ENCODE assay signal across 8 cellular contexts in the genomic region with DNA sequence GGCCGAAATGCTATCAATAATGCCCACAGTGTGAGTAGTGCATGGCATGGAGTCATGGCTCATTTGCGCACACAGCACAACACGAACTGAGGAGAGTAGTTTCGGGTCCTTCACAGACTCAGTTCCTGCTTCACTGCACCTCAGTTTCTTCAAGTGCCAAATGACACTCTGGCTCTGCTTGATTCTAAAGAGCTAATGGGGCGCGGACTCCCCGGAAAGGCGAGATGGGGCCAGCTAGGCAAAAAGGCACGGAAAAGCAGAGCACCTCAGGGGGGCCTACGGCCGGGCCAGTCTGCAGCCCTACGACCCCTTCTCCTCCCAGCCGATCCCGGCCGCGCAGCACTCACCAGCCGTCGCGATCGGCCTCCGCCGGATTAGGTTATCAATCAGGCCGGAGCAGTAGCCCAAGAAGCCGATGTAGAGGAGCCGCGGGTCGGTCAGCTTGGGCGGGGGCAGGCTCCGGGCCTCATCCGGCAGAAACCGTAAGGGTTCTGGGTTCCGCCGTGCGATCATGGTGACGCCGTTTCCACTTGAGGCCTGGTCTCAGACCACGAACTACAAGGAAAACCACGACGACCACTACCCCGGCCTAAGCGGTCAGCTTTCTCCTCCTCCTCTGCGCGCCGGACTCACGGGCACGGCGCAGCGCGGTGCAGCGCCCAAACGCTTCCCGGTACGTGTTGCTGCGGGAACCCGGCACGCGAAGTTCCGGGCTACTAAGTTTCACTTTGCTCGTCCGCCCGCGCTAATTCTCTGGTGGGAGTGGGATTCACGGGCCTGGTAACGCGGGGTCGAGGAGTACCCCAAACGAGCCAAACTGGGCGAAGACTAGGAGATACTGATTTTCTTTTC. TPM values are rescaled to one million over a fixed set of nuclear protein-coding genes. Genes with fewer than 3 reads are reported as not detected.
DNase-seq lines count a peak whose midpoint lies in the region; ATAC-seq and TF ChIP-seq lines count a peak whose summit lies in the region.

Gene NDUFC2, minus strand, starts transcription at position 631 of the 852 bp plus-strand sequence. Its CDS starts 118 bp downstream, at position 513.

- no peak within 1 kb of the TSS for H4K8ac ChIP-seq in H9 (replicated peaks; ENCODE audit: insufficient read length, low read depth, low read length)

- no peak within 1 kb of the TSS for H3K56ac ChIP-seq in H9 (ENCODE audit: insufficient read length, low read depth, low read length)

- H2AK5ac ChIP-seq in H9 (ENCODE audit: insufficient read length, low read length): no peak within 1 kb of the TSS

- H2BK15ac ChIP-seq in H9 (ENCODE audit: low read depth, low read length): no peak within 1 kb of the TSS

- H3K23me2 ChIP-seq in H9 (ENCODE audit: insufficient read length, low read depth, low read length, poor library complexity, severe bottlenecking): peaks cover 8% of the 10 kb centered on the region

- peak within 1 kb of the TSS; percentile 64 for H4K5ac ChIP-seq in H9 (ENCODE audit: insufficient read length, low read depth, low read length)

- H3K4me3 ChIP-seq in MM.1S (ENCODE audit: low read length) (peak within 1 kb of the TSS; percentile 92), suprapubic skin (peak within 1 kb of the TSS; percentile 95)

- H3K18ac ChIP-seq in H9 (ENCODE audit: insufficient read length, low read depth, low read length): peak within 1 kb of the TSS; percentile 74

- H4K20me1 ChIP-seq in H9 (ENCODE audit: control insufficient read depth, insufficient read depth, insufficient read length) (no peaks in the 10 kb centered on the region), MM.1S (ENCODE audit: insufficient read depth, low read length) (no peaks in the 10 kb centered on the region)

- no peaks in the 10 kb centered on the region for H3K36me3 ChIP-seq in MM.1S (replicated peaks; ENCODE audit: insufficient read depth, low read length)
- no peaks in the 10 kb centered on the region for H3K36me3 ChIP-seq in suprapubic skin

- H3K23ac ChIP-seq in H9 (ENCODE audit: insufficient read length, low read depth, low read length): no peak within 1 kb of the TSS

- WGBS in H9 (ENCODE audit: extremely low coverage, insufficient read length, low lambda C conversion rate): no CpG with 5 or more reads among the region's 68 CpGs
- under 1% methylated on average over 26 of the region's 68 CpGs for WGBS in suprapubic skin

- H3K9me3 Mint-ChIP-seq in H9: no peaks in the 10 kb centered on the region; a peak in 1 of 5 replicates
- no peaks in the 10 kb centered on the region for H3K9me3 Mint-ChIP-seq in activated naive CD4-positive, alpha-beta T cell treated with anti-CD3 and anti-CD28 coated beads, Interleukin-2, amount 50 U/mL, for 72 hours

- no peaks in the 10 kb centered on the region for H3K9me2 ChIP-seq in MM.1S (replicated peaks; ENCODE audit: insufficient read depth, low read length)

- no peaks in the 10 kb centered on the region for H3K27me3 ChIP-seq in H9 (ENCODE audit: insufficient read depth, low read length)
- H3K27me3 ChIP-seq in MM.1S (replicated peaks; ENCODE audit: insufficient read depth, low read length): no peaks in the 10 kb centered on the region
- H3K27me3 ChIP-seq in suprapubic skin: no peaks in the 10 kb centered on the region

- TF ChIP-seq CTCF in H9 (conservative IDR thresholded peaks at IDR 0.05) (no peak), MM.1S (IDR thresholded peaks at IDR 0.05; ENCODE audit: low read length) (no peak), omental fat pad (IDR thresholded peaks at IDR 0.05) (no peak), suprapubic skin (IDR thresholded peaks at IDR 0.05) (no peak)

- H3K4ac ChIP-seq in H9 (ENCODE audit: low read depth, low read length): no peak within 1 kb of the TSS

- peaks cover 10% of the 10 kb centered on the region for H3K27me3 Mint-ChIP-seq in H9 (ENCODE audit: low read depth)

- H4K91ac ChIP-seq in H9 (ENCODE audit: insufficient read length, low read depth, low read length): no peak within 1 kb of the TSS

- peak in 1 of 2 donors; percentile 57 for TF ChIP-seq POLR2A in suprapubic skin (IDR thresholded peaks at IDR 0.05)

- DNase-seq in GDM1 (lab: John Stamatoyannopoulos, UW): peak; percentile 62
- peak; percentile 70 for DNase-seq in H9
- DNase-seq in MM.1S: peak; percentile 79
- DNase-seq in activated naive CD4-positive, alpha-beta T cell treated with anti-CD3 and anti-CD28 coated beads, Interleukin-2, amount 50 U/mL, for 72 hours (ENCODE audit: low spot score in 2 of 2): peak; percentile 69 to 75
- peak; percentile 77 for DNase-seq in glomerular visceral epithelial cell (ENCODE audit: extremely low spot score)
- DNase-seq in omental fat pad (ENCODE audit: low spot score): peak; percentile 39
- peak; percentile 78 to 89 for DNase-seq in suprapubic skin (ENCODE audit: low spot score in 2 of 2)

- H3K4me3 Mint-ChIP-seq in H9: peak within 1 kb of the TSS; percentile 91 to 92

- H3K4me2 ChIP-seq in H9 (ENCODE audit: insufficient read depth, insufficient read length, low read length) (peak within 1 kb of the TSS; percentile 100), MM.1S (ENCODE audit: low read depth, low read length) (peak within 1 kb of the TSS; percentile 76)

- no peak within 1 kb of the TSS for H3T11ph ChIP-seq in H9 (ENCODE audit: low read length)

- H3K36me3 Mint-ChIP-seq in H9 (ENCODE audit: insufficient read depth in 1 of 3, low read depth in 3 of 3): peaks cover 0 to 8% (median 4%) of the 10 kb centered on the region in 3 experiments; a peak in 4 of 7 replicates
- H3K36me3 Mint-ChIP-seq in activated naive CD4-positive, alpha-beta T cell treated with anti-CD3 and anti-CD28 coated beads, Interleukin-2, amount 50 U/mL, for 72 hours: peaks cover 5 to 6% of the 10 kb centered on the region in 2 donors

- H2BK5ac ChIP-seq in H9 (ENCODE audit: insufficient read length, low read length): no peak within 1 kb of the TSS

- no peaks in the 10 kb centered on the region for H3K79me1 ChIP-seq in H9 (ENCODE audit: insufficient read depth, low read depth, low read length, poor library complexity, severe bottlenecking)

- H3K27ac ChIP-seq in H9 (ENCODE audit: insufficient read length, low read depth, low read length) (peak within 1 kb of the TSS; percentile 1), MM.1S (ENCODE audit: low read length) (peak within 1 kb of the TSS; percentile 60; the same call in 1 of the 2 replicates), suprapubic skin (peak within 1 kb of the TSS; percentile 88)

- H2BK12ac ChIP-seq in H9 (ENCODE audit: insufficient read length, low read depth, low read length): no peak within 1 kb of the TSS

- peak within 1 kb of the TSS; percentile 82 for H3K14ac ChIP-seq in H9 (ENCODE audit: insufficient read depth, low read length)

- peaks cover 11 to 16% of the 10 kb centered on the region in 2 experiments for H3K4me1 Mint-ChIP-seq in H9

- H2BK120ac ChIP-seq in H9 (ENCODE audit: low read depth, low read length, poor library complexity, severe bottlenecking): no peak within 1 kb of the TSS

- H3K9me3 ChIP-seq in H9 (ENCODE audit: control insufficient read depth, low read depth, low read length) (no peaks in the 10 kb centered on the region), MM.1S (replicated peaks; ENCODE audit: insufficient read depth, low read length) (no peaks in the 10 kb centered on the region), suprapubic skin (no peaks in the 10 kb centered on the region)

- H3K4me1 ChIP-seq in H9 (ENCODE audit: insufficient read depth, low read length) (no peaks in the 10 kb centered on the region), MM.1S (ENCODE audit: low read length) (peaks cover 8% of the 10 kb centered on the region), suprapubic skin (peaks cover 44% of the 10 kb centered on the region)

- H3F3A ChIP-seq in MM.1S (ENCODE audit: insufficient read depth, low read length): no peaks in the 10 kb centered on the region

- H3K9ac ChIP-seq in H9 (ENCODE audit: extremely low read depth, insufficient read length, low read length): peak within 1 kb of the TSS; percentile 87
- H3K9ac ChIP-seq in MM.1S (ENCODE audit: low read length): peak within 1 kb of the TSS; percentile 90

- H2AFZ ChIP-seq in H9 (ENCODE audit: low read length) (peak within 1 kb of the TSS; percentile 45), MM.1S (ENCODE audit: low read length) (peak within 1 kb of the TSS; percentile 88)

- H3K79me2 ChIP-seq in H9 (ENCODE audit: insufficient read depth, low read length) (peaks cover 17% of the 10 kb centered on the region; the same call in 1 of the 2 replicates), MM.1S (ENCODE audit: low read length) (peaks cover 53% of the 10 kb centered on the region)

- ATAC-seq in SK-N-SH treated with all-trans-retinoic acid at 6 μM for 48 hours (peak; percentile 94), omental fat pad (ENCODE audit: low FRiP score) (peak; percentile 96)
- ATAC-seq in activated naive CD4-positive, alpha-beta T cell treated with anti-CD3 and anti-CD28 coated beads, Interleukin-2, amount 50 U/mL, for 72 hours: peak; percentile 85

- H2BK20ac ChIP-seq in H9 (ENCODE audit: low read depth, low read length, poor library complexity, severe bottlenecking): no peak within 1 kb of the TSS

- peak within 1 kb of the TSS; percentile 48 to 97 (median 94); a peak in 5 of 7 replicates for H3K27ac Mint-ChIP-seq in H9
- H3K27ac Mint-ChIP-seq in activated naive CD4-positive, alpha-beta T cell treated with anti-CD3 and anti-CD28 coated beads, Interleukin-2, amount 50 U/mL, for 72 hours: peak within 1 kb of the TSS; percentile 87 to 90

- TF ChIP-seq EP300 in suprapubic skin (IDR thresholded peaks at IDR 0.05): no peak

TF ChIP-seq in SK-N-SH treated with all-trans-retinoic acid at 6 μM for 48 hours, 23 proteins besides CTCF, POLR2A, EP300 and RAD21 (continues in another document):
- TF ChIP-seq OSR1 (CRISPR knock-in tag; IDR thresholded peaks at IDR 0.05) (no peak), ZNF70 (CRISPR knock-in tag; IDR thresholded peaks at IDR 0.05) (no peak), POU6F1 (CRISPR knock-in tag; IDR thresholded peaks at IDR 0.05; ENCODE audit: borderline replicate concordance, low read depth) (0 out of 2 replicates have a peak, but pooled peaks have one; percentile 10), SNAI2 (CRISPR knock-in tag; IDR thresholded peaks at IDR 0.05) (no peak)

RNA-seq across cellular contexts. Expression of gene NDUFC2, which starts in this region (rescaled TPM):
- total RNA-seq in H9 (2021): 247 and 260 TPM in 2 replicates
- 100 to 1,000 TPM in 1 of 2 donors, 10 to 100 TPM in 1; 64.6 to 178 TPM for total RNA-seq in activated naive CD4-positive, alpha-beta T cell treated with anti-CD3 and anti-CD28 coated beads, Interleukin-2, amount 50 U/mL, for 72 hours
- total RNA-seq in omental fat pad: 100 to 1,000 TPM in 1 of 4 donors, 10 to 100 TPM in 3; 57.8 to 136 (median 75.5) TPM
- total RNA-seq in suprapubic skin: 100 to 1,000 TPM; 100 to 161 (median 115) TPM

Comparison
In these comparisons a context has a peak if more than half of its experiments do, and no peak if none do; other contexts are left out.
1. Peak in every context shown above with its lines: DNase-seq, ATAC-seq, H3K4me3 ChIP-seq and H3K27ac ChIP-seq.
2. H3K27ac ChIP-seq: peak in every context shown above with its lines; median percentile 88 in suprapubic skin; 60 in MM.1S; 1 in H9.